23 cellular contexts compared by ENCODE assay signal in genomic region chr12:21659383-21659782, GRCh38. TPM values are rescaled to one million over a fixed set of nuclear protein-coding genes. Genes with fewer than 3 reads are reported as not detected.
DNase-seq lines count a peak whose midpoint lies in the region; ATAC-seq, FAIRE-seq and TF ChIP-seq lines count a peak whose summit lies in the region.
"Had no signal": no experiment of that assay in that cellular context is flagged by ENCODE, and none has a peak within 500 bp of the region (broad histone marks: within the 10 kb centered on the region; RNA-seq: fewer than 3 reads in every experiment).

No MANE protein-coding gene starts in this region.

- POLR2A ChIA-PET in A549 (lab: Yijun Ruan, JAX), result no interaction called here
- POLR2A ChIA-PET in CD8-positive, alpha-beta T cell (lab: Charles Lee), result no interaction called here

- peaks cover 46% of the 10 kb centered on the region for H3K4me1 Mint-ChIP-seq in CD8-positive, alpha-beta T cell (ENCODE audit: low read depth)
- peaks cover 31% of the 10 kb centered on the region for H3K4me1 Mint-ChIP-seq in activated naive CD8-positive, alpha-beta T cell treated with anti-CD3 and anti-CD28 coated beads, Interleukin-2, amount 50 U/mL, for 24 hours

- TF ChIP-seq POLR2A in A549 (IDR thresholded peaks at IDR 0.05; ENCODE audit: low read length), result no peak

- H3K4me3 ChIP-seq in A549 (no peak overlapping the region), cardiac fibroblast (replicated peaks in 1 of 2; ENCODE audit: low read depth in 2 of 2, low read length in 2 of 2) (no peak overlapping the region)
- H3K4me3 ChIP-seq in CD8-positive, alpha-beta T cell (ENCODE audit: low read depth, low read length), result no peak overlapping the region
- H3K4me3 ChIP-seq: BLaER1, colonic mucosa, left lung, tibial artery had no signal

- CTCF ChIA-PET in A549 (lab: Yijun Ruan, JAX), result interaction anchor here (0.6 kb wide), 1 partner anchor 21 kb away, joined by 5 read pairs; no protein-coding TSS in a partner anchor
- CTCF ChIA-PET in CD8-positive, alpha-beta T cell (lab: Charles Lee), result interaction anchor here (1.5 to 3.1 kb wide), 2 partner anchors 17 to 20 kb away, joined by 3 to 35 read pairs; no protein-coding TSS in a partner anchor

- no peak overlapping the region for H3K4me3 Mint-ChIP-seq in CD8-positive, alpha-beta T cell
- no peak overlapping the region for H3K4me3 Mint-ChIP-seq in activated naive CD8-positive, alpha-beta T cell treated with anti-CD3 and anti-CD28 coated beads, Interleukin-2, amount 50 U/mL, for 24 hours

- H3K27me3 ChIP-seq in CD8-positive, alpha-beta T cell (ENCODE audit: insufficient read depth, low read length), result no peaks in the 10 kb centered on the region
- H3K27me3 ChIP-seq: BLaER1, colonic mucosa, left lung, tibial artery had no signal

- H3K9me3 ChIP-seq in A549, result no peaks in the 10 kb centered on the region
- H3K9me3 ChIP-seq in CD8-positive, alpha-beta T cell (ENCODE audit: low read length), result no peaks in the 10 kb centered on the region
- H3K9me3 ChIP-seq: colonic mucosa, left lung, tibial artery had no signal

- H3K4me1 ChIP-seq in A549, result peaks cover 19% of the 10 kb centered on the region
- H3K4me1 ChIP-seq in CD8-positive, alpha-beta T cell (ENCODE audit: insufficient read depth, low read length), result peaks cover 21% of the 10 kb centered on the region
- H3K4me1 ChIP-seq: colonic mucosa had no signal

- DNase-seq in A549 (ENCODE audit: low read depth in 1 of 2, low spot score in 1 of 2) (peak; percentile 9 to 36), Kasumi-1 (lab: John Stamatoyannopoulos, UW) (peak; percentile 20 to 31), cardiac fibroblast (ENCODE audit: low read depth in 2 of 2) (no peak), dedifferentiated amniotic fluid mesenchymal stem cell (ENCODE audit: extremely low spot score) (no peak), UCSD-AML1 (lab: John Stamatoyannopoulos, UW; ENCODE audit: unreplicated experiment) (no peak)
- no peak for DNase-seq in CD8-positive, alpha-beta T cell
- no peak for DNase-seq in activated naive CD8-positive, alpha-beta T cell treated with anti-CD3 and anti-CD28 coated beads, Interleukin-2, amount 50 U/mL, for 24 hours
- DNase-seq: activated CD4-positive, alpha-beta T cell treated with anti-CD3 and anti-CD28 coated beads, Interleukin-2, amount 50 U/mL, for 1 hour; amygdala; colonic mucosa; left lung; NCI-H1092 treated with DMSO at 0.1 percent for 48 hours; NCI-H446 treated with DMSO at 0.1 percent for 48 hours; stimulated activated CD4-positive, alpha-beta T cell treated with anti-CD3 and anti-CD28 coated beads, Interleukin-1b, Interleukin-23, amount 100 ng/mL, for 48 hours; tibial artery had no signal

- TF ChIP-seq CTCF in A549 (IDR thresholded peaks at IDR 0.05) (no peak), cardiac fibroblast (IDR thresholded peaks at IDR 0.05; ENCODE audit: low read depth, low read length) (peak; percentile 10)
- TF ChIP-seq CTCF in CD8-positive, alpha-beta T cell (IDR thresholded peaks at IDR 0.05), result peak; percentile 47

- no peaks in the 10 kb centered on the region for H3K27me3 Mint-ChIP-seq in CD8-positive, alpha-beta T cell (ENCODE audit: low read depth)
- no peaks in the 10 kb centered on the region for H3K27me3 Mint-ChIP-seq in activated naive CD8-positive, alpha-beta T cell treated with anti-CD3 and anti-CD28 coated beads, Interleukin-2, amount 50 U/mL, for 24 hours

- intact Hi-C loops in CD8-positive, alpha-beta T cell (cut with DNase I, micrococcal nuclease), result loop anchor here (5.0 to 10.0 kb wide), 5 partner anchors 157 to 965 kb away; partner anchors contain the start of genes C2CD5 (in 2 of the 2), ETNK1 (in 1 of the 2), GOLT1B (in 1 of the 2) and PYROXD1 (in 1 of the 2)

- ATAC-seq in A549, result no peak
- ATAC-seq in CD8-positive, alpha-beta T cell, result no peak
- no peak for ATAC-seq in GM18909 (IDR thresholded peaks at IDR 0.05; ENCODE audit: poor library complexity, unreplicated experiment)
- no peak for ATAC-seq in activated naive CD8-positive, alpha-beta T cell treated with anti-CD3 and anti-CD28 coated beads, Interleukin-2, amount 50 U/mL, for 24 hours
- ATAC-seq: esophagus mucosa, left lung had no signal

- no peak overlapping the region for H3K27ac ChIP-seq in A549
- H3K27ac ChIP-seq in CD8-positive, alpha-beta T cell (ENCODE audit: low read depth, low read length), result no peak overlapping the region
- H3K27ac ChIP-seq: BLaER1, colonic mucosa, left lung, tibial artery had no signal

- H3K9me3 Mint-ChIP-seq in CD8-positive, alpha-beta T cell, result no peaks in the 10 kb centered on the region
- no peaks in the 10 kb centered on the region for H3K9me3 Mint-ChIP-seq in activated naive CD8-positive, alpha-beta T cell treated with anti-CD3 and anti-CD28 coated beads, Interleukin-2, amount 50 U/mL, for 24 hours
- H3K9me3 Mint-ChIP-seq: activated T-helper 1 cell treated with anti-CD3 and anti-CD28 coated beads, Interleukin-12 subunit alpha, Interleukin-12 subunit beta, Interleukin-2, Interleukin-4 antibody, amounts not matched to agents 30 ng/mL and 10 ng/mL and 1 ng/mL, durations not matched to agents 14 hours and 24 hours and 36 hours had no signal

- peaks cover 29% of the 10 kb centered on the region for H3K36me3 Mint-ChIP-seq in CD8-positive, alpha-beta T cell
- H3K36me3 Mint-ChIP-seq in activated naive CD8-positive, alpha-beta T cell treated with anti-CD3 and anti-CD28 coated beads, Interleukin-2, amount 50 U/mL, for 24 hours (ENCODE audit: low read depth), result peaks cover 31% of the 10 kb centered on the region

- TF ChIP-seq RAD21 in A549 (conservative IDR thresholded peaks at IDR 0.05 in 1 of 2, IDR thresholded peaks at IDR 0.05 in 1 of 2), result no peak

- 67% methylated on average over 1 of the region's 1 CpG for WGBS in A549 (ENCODE audit: missing lambda C conversion rate)

- no peak for TF ChIP-seq EP300 in A549 (IDR thresholded peaks at IDR 0.05)

- no peak for FAIRE-seq in A549 (lab: Jason Lieb, UNC)
- FAIRE-seq: GM18507, HTR-8/SVneo had no signal

- peaks cover 3% of the 10 kb centered on the region for H3K36me3 ChIP-seq in CD8-positive, alpha-beta T cell (ENCODE audit: insufficient read depth, low read length)
- H3K36me3 ChIP-seq: colonic mucosa had no signal

- no peak overlapping the region for H3K27ac Mint-ChIP-seq in CD8-positive, alpha-beta T cell
- H3K27ac Mint-ChIP-seq in activated naive CD8-positive, alpha-beta T cell treated with anti-CD3 and anti-CD28 coated beads, Interleukin-2, amount 50 U/mL, for 24 hours, result no peak overlapping the region

- H3K4me2 ChIP-seq in A549, result no peak overlapping the region
- H3K4me2 ChIP-seq: BLaER1 had no signal

TF ChIP-seq in A549, 52 proteins besides CTCF, POLR2A, EP300 and RAD21:
- no peak for TF ChIP-seq CEBPB (IDR thresholded peaks at IDR 0.05)
- TF ChIP-seq CBX2 (IDR thresholded peaks at IDR 0.05; ENCODE audit: borderline replicate concordance, low read depth), result no peak
- no peak for TF ChIP-seq PHF8 (IDR thresholded peaks at IDR 0.05; ENCODE audit: borderline replicate concordance, low read depth)
- no peak for TF ChIP-seq CBX8 (IDR thresholded peaks at IDR 0.05)
- TF ChIP-seq HES2 (IDR thresholded peaks at IDR 0.05), result no peak
- TF ChIP-seq HOXB5 (CRISPR knock-in tag; IDR thresholded peaks at IDR 0.05), result no peak
- no peak for TF ChIP-seq ELK1 (IDR thresholded peaks at IDR 0.05; ENCODE audit: low read depth, low read length)
- TF ChIP-seq RARB (CRISPR knock-in tag; IDR thresholded peaks at IDR 0.05), result no peak
- TF ChIP-seq SREBF2 (IDR thresholded peaks at IDR 0.05), result no peak
- TF ChIP-seq POLR2AphosphoS2 (conservative IDR thresholded peaks at IDR 0.05; ENCODE audit: low read length), result no peak
- TF ChIP-seq NPAS2 (CRISPR knock-in tag; IDR thresholded peaks at IDR 0.05; ENCODE audit: borderline replicate concordance), result no peak
- TF ChIP-seq KDM1A (IDR thresholded peaks at IDR 0.05; ENCODE audit: low read depth), result no peak
- TF ChIP-seq HEYL (CRISPR knock-in tag; IDR thresholded peaks at IDR 0.05), result no peak
- no peak for TF ChIP-seq HDAC2 (IDR thresholded peaks at IDR 0.05)
- TF ChIP-seq EHMT2 (IDR thresholded peaks at IDR 0.05; ENCODE audit: low read depth), result no peak

RNA-seq across cellular contexts. Expression of gene LDHB, which starts 1.7 kb away (rescaled TPM):
- polyA plus RNA-seq in A549 (2011; rRNA removed), result 1,881 and 2,260 TPM in 2 replicates
- polyA plus RNA-seq in A549 (2012; cell fraction: cytosol; rRNA removed), result 882 and 1,113 TPM in 2 replicates
- 378 and 581 TPM in 2 replicates for polyA plus RNA-seq in A549 (2012; cell fraction: nucleus; rRNA removed)
- 1,745 to 1,852 TPM (median 1,788 TPM) in 3 replicates for polyA plus RNA-seq in A549 (2017; fragmentation: RNase III; extraction: RNeasy Plus Mini Kit Qiagen cat#74134 plus additional on column Dnase treatment)
- 554 and 593 TPM in 2 replicates for polyA minus RNA-seq in A549 (2011; rRNA and poly(A)+ RNA removed)
- 100 to 1,000 TPM; 492 to 577 TPM for total RNA-seq in CD8-positive, alpha-beta T cell

RNA-seq across cellular contexts. Expression of gene GYS2, which starts 54.7 kb away (rescaled TPM):
- polyA plus RNA-seq in A549 (2011; rRNA removed) (0.19 TPM in 2 replicates), A549 (2017; fragmentation: RNase III; extraction: RNeasy Plus Mini Kit Qiagen cat#74134 plus additional on column Dnase treatment) (0.04 TPM in 1 of 3 replicates, not detected in the others)
- polyA plus RNA-seq in A549 (2012; cell fraction: cytosol; rRNA removed), result 0.01 TPM in 1 of 2 replicates, not detected in the other
- polyA plus RNA-seq in A549 (2012; cell fraction: nucleus; rRNA removed), result 0.04 and 0.15 TPM in 2 replicates
- polyA minus RNA-seq in A549 (2011; rRNA and poly(A)+ RNA removed), result not detected in 2 replicates
- under 1 TPM in 1 of 2 experiments, not detected in 1; 0.17 TPM for total RNA-seq in CD8-positive, alpha-beta T cell
- total RNA-seq: colonic mucosa, G401, left lung had no signal
- polyA plus RNA-seq: neural cell had no signal

Comparison
In these comparisons a context has a peak if more than half of its experiments do, and no peak if none do; other contexts are left out.
1. DNase-seq: peak in A549 (2 of 2) and Kasumi-1 (2 of 2); none in CD8-positive, alpha-beta T cell (0 of 7), cardiac fibroblast (0 of 2), dedifferentiated amniotic fluid mesenchymal stem cell (single experiment), activated naive CD8-positive, alpha-beta T cell treated with anti-CD3 and anti-CD28 coated beads, Interleukin-2, amount 50 U/mL, for 24 hours (single experiment) and UCSD-AML1 (single experiment).